Comparison of ENCODE assay signal across 8 cellular contexts in genomic region chr3:124566701-124567100, GRCh38.
"Had no signal": no experiment of that assay in that cellular context is flagged by ENCODE, and none has a peak within 500 bp of the region (broad histone marks: within the 10 kb centered on the region; RNA-seq: fewer than 3 reads in every experiment).

No MANE protein-coding gene starts in this region.

- DNase-seq: GM23248, GOT3, H7, HFFc6, KBM-7 had no signal

- H3K36me3 Mint-ChIP-seq: IgD-negative memory B cell had no signal

- H3K27me3 Mint-ChIP-seq: IgD-negative memory B cell had no signal

- ATAC-seq: HCT116, HepG2 had no signal

- H3K27ac Mint-ChIP-seq: HFFc6, IgD-negative memory B cell had no signal

- H3K9me3 Mint-ChIP-seq: HFFc6, IgD-negative memory B cell had no signal

- H3K4me1 Mint-ChIP-seq: IgD-negative memory B cell had no signal

- H3K4me3 Mint-ChIP-seq: HFFc6, IgD-negative memory B cell had no signal
